In genomic region chrX:77447339-77448149, GRCh38 we compare ENCODE assay signal across 10 cellular contexts. TPM values are rescaled to one million over a fixed set of nuclear protein-coding genes. Genes with fewer than 3 reads are reported as not detected.
DNase-seq lines count a peak whose midpoint lies in the region; ATAC-seq lines count a peak whose summit lies in the region.
"Had no signal": no experiment of that assay in that cellular context is flagged by ENCODE, and none has a peak within 500 bp of the region (broad histone marks: within the 10 kb centered on the region; RNA-seq: fewer than 3 reads in every experiment).

FGF16 (plus strand) TSS chrX:77447389; CDS start chrX:77447675, 286 bp downstream.

- H3K36me3 ChIP-seq in H7 (replicated peaks; ENCODE audit: control insufficient read depth, insufficient read depth, low read length) (no peaks in the 10 kb centered on the region), adipocyte (ENCODE audit: control insufficient read depth, insufficient read depth, low read length, severe bottlenecking) (no peaks in the 10 kb centered on the region), iPS-20b (ENCODE audit: insufficient read depth, low read depth, low read length) (no peaks in the 10 kb centered on the region)

- no peak within 1 kb of the TSS for H3K9ac ChIP-seq in adipocyte (ENCODE audit: low read length)
- H3K9ac ChIP-seq in iPS-20b (ENCODE audit: low read depth, low read length), result peak within 1 kb of the TSS; percentile 80; the same call in 1 of the 2 replicates

- ATAC-seq in GM19455 (IDR thresholded peaks at IDR 0.05; ENCODE audit: unreplicated experiment) (no peak), GM21360 (IDR thresholded peaks at IDR 0.05; ENCODE audit: unreplicated experiment) (no peak)
- ATAC-seq: mucosa of descending colon had no signal

- peak within 1 kb of the TSS; percentile 62 for H3K4me3 ChIP-seq in H7 (ENCODE audit: insufficient read depth, low read depth, low read length)
- peak within 1 kb of the TSS; percentile 76 for H3K4me3 ChIP-seq in adipocyte (ENCODE audit: low read length)
- H3K4me3 ChIP-seq in iPS-20b (ENCODE audit: low read length), result peak within 1 kb of the TSS; percentile 65
- H3K4me3 ChIP-seq: mucosa of descending colon, SK-N-MC had no signal

- H3K9me3 ChIP-seq in adipocyte (ENCODE audit: control insufficient read depth, low read length) (no peaks in the 10 kb centered on the region), iPS-20b (ENCODE audit: insufficient read depth, low read depth, low read length) (no peaks in the 10 kb centered on the region)
- H3K9me3 ChIP-seq: mucosa of descending colon had no signal

- H3K27me3 ChIP-seq in H7 (ENCODE audit: control insufficient read depth, insufficient read depth, low read length) (peaks cover 6% of the 10 kb centered on the region), adipocyte (replicated peaks; ENCODE audit: control insufficient read depth, insufficient read depth, low read length) (peaks cover 13% of the 10 kb centered on the region), iPS-20b (ENCODE audit: insufficient read depth, low read length) (peaks cover 39% of the 10 kb centered on the region)

- DNase-seq in H7 (peak; percentile 64), adipocyte (ENCODE audit: low read depth) (peak; percentile 10), SW 1271 (lab: John Stamatoyannopoulos, UW) (no peak), SHP77 (lab: John Stamatoyannopoulos, UW) (no peak)
- peak; percentile 28 for DNase-seq in stimulated activated CD8-positive, alpha-beta memory T cell treated with anti-CD3 and anti-CD28 coated beads, Interleukin-4, amount 100 ng/mL, for 48 hours

- H3K27ac ChIP-seq in iPS-20b (ENCODE audit: low read length), result no peak within 1 kb of the TSS
- H3K27ac ChIP-seq: SK-N-MC had no signal

- H3K4me1 ChIP-seq in adipocyte (ENCODE audit: control insufficient read depth, insufficient read depth, low read length) (peaks cover 3% of the 10 kb centered on the region), iPS-20b (ENCODE audit: insufficient read depth, low read length) (no peaks in the 10 kb centered on the region)

RNA-seq across cellular contexts. Expression of gene FGF16, which starts in this region (rescaled TPM):
- 0.74 and 1.6 TPM in 2 replicates for total RNA-seq in H7 (2014; rRNA removed; shearing (Covaris generic))

Comparison
In these comparisons a context has a peak if more than half of its experiments do, and no peak if none do; other contexts are left out.
1. DNase-seq: peak in H7 (single experiment), adipocyte (single experiment) and stimulated activated CD8-positive, alpha-beta memory T cell treated with anti-CD3 and anti-CD28 coated beads, Interleukin-4, amount 100 ng/mL, for 48 hours (single experiment); none in SW 1271 (0 of 2) and SHP77 (0 of 2).
2. Peak in every context shown above with its lines, with median percentiles within 50 percentile points of each other: H3K4me3 ChIP-seq.